8 cellular contexts compared by ENCODE assay signal in the genomic region with DNA sequence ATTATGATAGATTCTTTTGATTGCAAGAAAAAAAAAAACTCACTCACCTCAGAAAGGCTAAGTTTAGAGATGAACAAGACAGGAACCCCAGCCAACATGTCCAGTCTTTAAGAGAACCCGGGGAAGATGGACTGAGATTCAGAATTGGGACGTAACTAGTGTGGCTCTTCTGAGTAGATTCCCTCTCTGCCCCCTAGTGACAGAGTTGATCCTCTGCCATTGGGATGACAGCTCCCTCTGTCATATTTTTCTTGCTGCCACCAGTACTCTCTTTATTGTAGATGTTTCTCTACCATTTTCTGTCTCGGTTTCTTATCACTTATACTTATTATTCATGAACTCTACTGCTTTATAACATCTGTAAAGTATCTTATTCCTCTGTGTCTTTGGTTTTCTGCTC.
DNase-seq lines count a peak whose midpoint lies in the region; ATAC-seq, FAIRE-seq and TF ChIP-seq lines count a peak whose summit lies in the region.

No MANE protein-coding gene starts in this region.

- H3K79me2 ChIP-seq in keratinocyte (ENCODE audit: control insufficient read depth, insufficient read depth, low read length): no peaks in the 10 kb centered on the region

- H3K4me1 ChIP-seq in keratinocyte (ENCODE audit: control insufficient read depth, extremely low read depth, insufficient read depth, low read length): no peaks in the 10 kb centered on the region

- no peaks in the 10 kb centered on the region for H3K9me1 ChIP-seq in keratinocyte (ENCODE audit: control insufficient read depth, extremely low read depth, insufficient read depth, low read length)

- in situ Hi-C loops in brain microvascular endothelial cell (cut with HindIII; ENCODE audit: low pct_ligation_motif_present, low sequenced_read_pairs): no loop called here

- H3K36me3 Mint-ChIP-seq in effector memory CD8-positive, alpha-beta T cell (ENCODE audit: insufficient read depth): no peaks in the 10 kb centered on the region

- H2AFZ ChIP-seq in keratinocyte (ENCODE audit: control insufficient read depth, low read length): no peak overlapping the region

- H3K27me3 ChIP-seq in brain microvascular endothelial cell (replicated peaks) (no peaks in the 10 kb centered on the region), keratinocyte (ENCODE audit: control insufficient read depth, extremely low read depth, insufficient read depth, low read length) (no peaks in the 10 kb centered on the region)

- dilution Hi-C loops in keratinocyte (cut with MboI; ENCODE audit: extremely low pct_ligation_motif_present, low sequenced_read_pairs): no loop called here

- H3K4me3 ChIP-seq in brain microvascular endothelial cell (ENCODE audit: low read depth, low read length) (no peak overlapping the region), keratinocyte (ENCODE audit: control insufficient read depth in 2 of 3, extremely low read depth in 1 of 3, insufficient read depth in 2 of 3, low read depth in 1 of 3, low read length in 3 of 3) (no peak overlapping the region)

- H3K4me1 Mint-ChIP-seq in effector memory CD8-positive, alpha-beta T cell (ENCODE audit: low read depth in 2 of 2): no peaks in the 10 kb centered on the region

- H3K27me3 Mint-ChIP-seq in effector memory CD8-positive, alpha-beta T cell: no peaks in the 10 kb centered on the region

- H3K4me3 Mint-ChIP-seq in effector memory CD8-positive, alpha-beta T cell: no peak overlapping the region

- DNase-seq in AML-193 (lab: John Stamatoyannopoulos, UW): peak; percentile 19 to 31
- DNase-seq in GM18507 (ENCODE audit: extremely low spot score, insufficient read length, low read depth): peak; percentile 2
- peak; percentile 52 for DNase-seq in NCI-H2081 treated with DMSO at 0.1 percent for 48 hours (lab: John Stamatoyannopoulos, UW)
- peak; percentile 65 for DNase-seq in brain microvascular endothelial cell
- DNase-seq in keratinocyte (ENCODE audit: low read depth, low spot score): no peak
- DNase-seq in effector memory CD8-positive, alpha-beta T cell: no peak
- no peak for DNase-seq in NCI-H1930 (lab: John Stamatoyannopoulos, UW)

- TF ChIP-seq CTCF in brain microvascular endothelial cell (IDR thresholded peaks at IDR 0.05; ENCODE audit: low read depth, low read length, missing control alignments): peak; percentile 89
- peak; percentile 67 to 88 (median 78) for TF ChIP-seq CTCF in keratinocyte (optimal IDR thresholded peaks at IDR 0.05 in 1 of 3, IDR thresholded peaks at IDR 0.05 in 1 of 3, conservative IDR thresholded peaks at IDR 0.05 in 1 of 3; ENCODE audit: extremely low read depth in 1 of 3, insufficient read depth in 2 of 3, low read length in 3 of 3)

- no peak overlapping the region for H3K27ac Mint-ChIP-seq in effector memory CD8-positive, alpha-beta T cell

- H4K20me1 ChIP-seq in keratinocyte (ENCODE audit: control insufficient read depth, extremely low read depth, insufficient read depth, low read length): no peaks in the 10 kb centered on the region

- ATAC-seq in HG02870 (IDR thresholded peaks at IDR 0.05; ENCODE audit: unreplicated experiment): peak; percentile 84
- no peak for ATAC-seq in effector memory CD8-positive, alpha-beta T cell (replicated peaks)

- H3K4me2 ChIP-seq in keratinocyte (ENCODE audit: control insufficient read depth, extremely low read depth, insufficient read depth, low read depth, low read length): no peak overlapping the region

- peaks cover 3 to 19% of the 10 kb centered on the region in 2 donors for H3K9me3 Mint-ChIP-seq in effector memory CD8-positive, alpha-beta T cell

- H3K36me3 ChIP-seq in brain microvascular endothelial cell (replicated peaks) (no peaks in the 10 kb centered on the region), keratinocyte (ENCODE audit: control insufficient read depth in 2 of 2, extremely low read depth in 1 of 2, insufficient read depth in 2 of 2, low read length in 2 of 2) (no peaks in the 10 kb centered on the region)

- peak; percentile 64 for FAIRE-seq in GM18507 (lab: Jason Lieb, UNC)
- peak; percentile 92 for FAIRE-seq in keratinocyte (lab: Jason Lieb, UNC)

- no peak overlapping the region for H3K9ac ChIP-seq in keratinocyte (ENCODE audit: control insufficient read depth, extremely low read depth, insufficient read depth, low read length)

- H3K27ac ChIP-seq in brain microvascular endothelial cell (no peak overlapping the region), keratinocyte (ENCODE audit: control insufficient read depth, insufficient read depth, low read length) (no peak overlapping the region)

- no peaks in the 10 kb centered on the region for H3K9me3 ChIP-seq in keratinocyte (ENCODE audit: control insufficient read depth, low read depth, low read length)

Comparison
In these comparisons a context has a peak if more than half of its experiments do, and no peak if none do; other contexts are left out.
1. DNase-seq: peak in AML-193 (2 of 2), GM18507 (single experiment), NCI-H2081 treated with DMSO at 0.1 percent for 48 hours (single experiment) and brain microvascular endothelial cell (single experiment); none in keratinocyte (single experiment), effector memory CD8-positive, alpha-beta T cell (0 of 3) and NCI-H1930 (0 of 2).